Comparison of ENCODE assay signal across 9 cellular contexts in genomic region chr5:114789773-114790402, GRCh38.
A peak's percentile ranks its signal among the peaks of the same experiment; 100 is the strongest.
DNase-seq lines count a peak whose midpoint lies in the region; ATAC-seq and TF ChIP-seq lines count a peak whose summit lies in the region.
"Had no signal": no experiment of that assay in that cellular context is flagged by ENCODE, and none has a peak within 500 bp of the region (broad histone marks: within the 10 kb centered on the region; RNA-seq: fewer than 3 reads in every experiment).

No MANE protein-coding gene starts in this region.

- H3K36me3 Mint-ChIP-seq in stimulated activated memory B cell treated with anti-CD40 and anti-IgM and Interleukin-4, amounts not matched to agents 10 μg/mL and 1 μg/mL and 100 μg/mL, for 72 hours: no peaks in the 10 kb centered on the region
- H3K36me3 Mint-ChIP-seq: naive B cell had no signal

- DNase-seq in NCI-H1105 treated with DMSO at 0.1 percent for 48 hours (lab: John Stamatoyannopoulos, UW) (peak; percentile 26), NCI-H1105 (lab: John Stamatoyannopoulos, UW) (no peak), NCI-H446 treated with DMSO at 0.1 percent for 48 hours (lab: John Stamatoyannopoulos, UW) (peak; percentile 48), epithelial cell of esophagus (ENCODE audit: low read depth) (peak; percentile 54), nucleus accumbens (lab: John Stamatoyannopoulos, UW) (no peak)
- no peak for DNase-seq in stimulated activated naive CD4-positive, alpha-beta T cell (lab: John Stamatoyannopoulos, UW)
- DNase-seq: naive B cell had no signal

- peaks cover 7% of the 10 kb centered on the region for H3K4me1 Mint-ChIP-seq in stimulated activated memory B cell treated with anti-CD40 and anti-IgM and Interleukin-4, amounts not matched to agents 10 μg/mL and 1 μg/mL and 100 μg/mL, for 72 hours
- H3K4me1 Mint-ChIP-seq: naive B cell had no signal

- H3K27ac Mint-ChIP-seq in stimulated activated memory B cell treated with anti-CD40 and anti-IgM and Interleukin-4, amounts not matched to agents 10 μg/mL and 1 μg/mL and 100 μg/mL, for 72 hours: no peak overlapping the region
- H3K27ac Mint-ChIP-seq: naive B cell had no signal

- no peaks in the 10 kb centered on the region for H3K9me3 Mint-ChIP-seq in stimulated activated memory B cell treated with anti-CD40 and anti-IgM and Interleukin-4, amounts not matched to agents 10 μg/mL and 1 μg/mL and 100 μg/mL, for 72 hours
- H3K9me3 Mint-ChIP-seq: naive B cell had no signal

- H3K4me3 Mint-ChIP-seq in stimulated activated memory B cell treated with anti-CD40 and anti-IgM and Interleukin-4, amounts not matched to agents 10 μg/mL and 1 μg/mL and 100 μg/mL, for 72 hours: no peak overlapping the region
- H3K4me3 Mint-ChIP-seq: naive B cell had no signal

- peak; percentile 39 for TF ChIP-seq CTCF in epithelial cell of esophagus (IDR thresholded peaks at IDR 0.05; ENCODE audit: insufficient read depth, low read depth, low read length, missing control alignments)

- H3K4me3 ChIP-seq in epithelial cell of esophagus (ENCODE audit: low read length): no peak overlapping the region

- peaks cover 17% of the 10 kb centered on the region for H3K27me3 Mint-ChIP-seq in stimulated activated memory B cell treated with anti-CD40 and anti-IgM and Interleukin-4, amounts not matched to agents 10 μg/mL and 1 μg/mL and 100 μg/mL, for 72 hours
- H3K27me3 Mint-ChIP-seq: naive B cell had no signal

- peak; percentile 70 for ATAC-seq in HG02678 (IDR thresholded peaks at IDR 0.05; ENCODE audit: unreplicated experiment)
- ATAC-seq in stimulated activated memory B cell treated with anti-CD40 and anti-IgM and Interleukin-4, amounts not matched to agents 10 μg/mL and 1 μg/mL and 100 μg/mL, for 72 hours: peak; percentile 44

Comparison
In these comparisons a context has a peak if more than half of its experiments do, and no peak if none do; other contexts are left out.
1. DNase-seq: peak in NCI-H1105 treated with DMSO at 0.1 percent for 48 hours (single experiment), NCI-H446 treated with DMSO at 0.1 percent for 48 hours (single experiment) and epithelial cell of esophagus (single experiment); none in NCI-H1105 (single experiment), nucleus accumbens (0 of 56) and stimulated activated naive CD4-positive, alpha-beta T cell (0 of 6).